ENCODE assay signal across 7 cellular contexts in the genomic region with DNA sequence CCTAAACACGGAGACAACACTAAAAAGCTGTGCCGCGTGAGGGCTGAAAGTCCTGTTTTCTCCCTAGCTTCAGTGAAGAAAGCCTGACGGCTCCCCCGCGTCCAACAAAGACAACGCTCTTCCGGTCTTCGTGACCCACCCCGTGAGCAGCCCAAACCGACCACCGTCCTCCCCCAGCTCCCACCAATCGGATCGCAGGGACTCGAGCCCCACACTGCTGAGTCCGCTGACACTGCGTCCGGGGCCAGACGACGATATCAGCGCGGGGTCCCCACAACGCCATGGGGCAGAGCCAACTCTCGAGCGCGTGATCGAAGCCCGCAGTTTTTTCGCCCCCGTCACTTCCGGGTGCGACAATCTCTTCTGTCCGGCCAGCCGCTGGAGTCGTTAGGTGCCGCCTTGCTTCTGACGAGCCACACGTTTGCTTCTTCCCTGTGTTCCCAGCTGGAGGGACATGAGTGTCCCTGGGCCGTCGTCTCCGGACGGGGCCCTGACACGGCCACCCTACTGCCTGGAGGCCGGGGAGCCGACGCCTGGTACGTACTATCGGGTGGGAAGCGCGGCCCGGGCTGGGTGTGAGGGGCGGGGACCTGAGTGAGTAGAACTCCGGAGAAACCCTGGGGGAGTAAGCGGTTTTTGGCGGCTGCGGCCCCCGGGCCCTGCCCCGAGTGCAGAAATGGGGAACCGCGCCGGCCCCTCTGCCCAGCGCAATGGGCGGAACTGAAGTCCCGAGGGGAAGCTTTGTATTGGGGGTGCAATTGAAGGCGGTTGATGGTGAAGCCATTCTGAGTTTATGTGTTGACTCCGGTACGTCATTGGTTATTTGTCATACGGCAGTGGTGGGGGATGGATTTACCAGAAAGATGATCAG.
A peak's percentile ranks its signal among the peaks of the same experiment; 100 is the strongest.
DNase-seq lines count a peak whose midpoint lies in the region; ATAC-seq and TF ChIP-seq lines count a peak whose summit lies in the region.

A gene with protein sequence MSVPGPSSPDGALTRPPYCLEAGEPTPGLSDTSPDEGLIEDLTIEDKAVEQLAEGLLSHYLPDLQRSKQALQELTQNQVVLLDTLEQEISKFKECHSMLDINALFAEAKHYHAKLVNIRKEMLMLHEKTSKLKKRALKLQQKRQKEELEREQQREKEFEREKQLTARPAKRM (plus strand): TSS at position 390 of the 871 bp plus-strand sequence. CDS start 65 bp downstream, at position 455.

- peak within 1 kb of the TSS; percentile 96 for H3K4me3 ChIP-seq in astrocyte of the spinal cord (ENCODE audit: low read depth, low read length)
- H3K4me3 ChIP-seq in retinal pigment epithelial cell (ENCODE audit: low read length): peak within 1 kb of the TSS; percentile 76

- TF ChIP-seq POLR2A in GM18505 (IDR thresholded peaks at IDR 0.05; ENCODE audit: borderline replicate concordance, extremely low read depth, insufficient read depth, insufficient read length): peak; percentile 94

- peak; percentile 56 for DNase-seq in NCI-H2029 (lab: John Stamatoyannopoulos, UW)
- DNase-seq in T1000 (lab: John Stamatoyannopoulos, UW): peak; percentile 84
- peak; percentile 93 for DNase-seq in astrocyte of the spinal cord (ENCODE audit: low read depth, low spot score)
- DNase-seq in hypothalamus (lab: John Stamatoyannopoulos, UW): peak; percentile 73 to 97 (median 90)
- peak; percentile 81 for DNase-seq in retinal pigment epithelial cell (ENCODE audit: low read depth)

- TF ChIP-seq CTCF in astrocyte of the spinal cord (IDR thresholded peaks at IDR 0.05; ENCODE audit: low read depth, low read length) (no peak), retinal pigment epithelial cell (conservative IDR thresholded peaks at IDR 0.05; ENCODE audit: low read depth, low read length) (no peak)

- in situ Hi-C loops in astrocyte of the spinal cord (cut with HindIII; ENCODE audit: low sequenced_read_pairs): no loop called here

- peak; percentile 77 for ATAC-seq in GM18505 (IDR thresholded peaks at IDR 0.05; ENCODE audit: unreplicated experiment)
- peak; percentile 77 for ATAC-seq in HG02943 (IDR thresholded peaks at IDR 0.05; ENCODE audit: low read depth, unreplicated experiment)

Comparison
In these comparisons a context has a peak if more than half of its experiments do, and no peak if none do; other contexts are left out.
1. Peak in every context shown above with its lines: DNase-seq, ATAC-seq and H3K4me3 ChIP-seq.